Comparison of ENCODE assay signal across 13 cellular contexts in the genomic region with DNA sequence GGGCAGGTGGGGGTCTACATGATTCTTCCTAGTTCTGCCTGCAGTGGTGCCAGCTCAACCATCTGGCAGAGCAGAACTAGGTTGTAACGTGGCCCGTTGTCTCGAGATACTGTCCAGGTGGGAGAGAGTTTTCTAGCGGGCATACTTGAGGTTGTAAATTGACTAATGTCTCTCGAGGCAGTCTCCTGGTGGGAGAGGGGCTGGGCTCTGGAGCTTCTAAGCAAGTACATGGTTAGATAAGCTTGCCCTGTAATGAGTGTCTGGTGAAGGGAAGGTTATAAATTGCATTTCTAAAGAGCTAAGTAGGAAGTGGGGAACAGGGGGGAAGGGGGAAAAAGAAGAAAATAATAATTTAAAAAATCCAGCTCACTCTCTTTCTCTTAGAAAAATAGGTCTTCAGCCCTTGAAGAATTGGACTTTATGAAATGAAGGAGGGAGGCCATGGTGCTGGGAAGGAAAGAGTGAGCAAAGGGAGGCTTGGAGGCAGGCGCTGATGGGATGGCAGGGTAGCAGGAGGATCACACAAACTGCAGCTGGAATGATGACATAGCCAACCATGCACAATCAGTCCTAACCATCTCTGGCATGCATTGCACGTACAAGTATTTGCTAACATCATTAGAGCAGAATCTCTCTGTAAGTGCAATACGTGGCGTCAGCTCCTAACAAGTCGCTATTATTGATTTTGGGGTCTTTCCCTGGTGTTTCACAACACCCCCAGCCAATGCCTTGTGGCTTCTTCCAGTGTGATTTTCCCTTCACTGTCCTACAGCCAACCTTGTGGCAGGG. TPM values are rescaled to one million over a fixed set of nuclear protein-coding genes. Genes with fewer than 3 reads are reported as not detected.
A peak's percentile ranks its signal among the peaks of the same experiment; 100 is the strongest.
DNase-seq lines count a peak whose midpoint lies in the region; TF ChIP-seq lines count a peak whose summit lies in the region.
"Had no signal": no experiment of that assay in that cellular context is flagged by ENCODE, and none has a peak within 500 bp of the region (broad histone marks: within the 10 kb centered on the region; RNA-seq: fewer than 3 reads in every experiment).

No MANE protein-coding gene starts in this region.

- H2AK5ac ChIP-seq in mesenchymal stem cell (ENCODE audit: low read length, severe bottlenecking) = peak overlapping the region; percentile 66

- H3K18ac ChIP-seq in mesenchymal stem cell (ENCODE audit: low read depth in 1 of 2, low read length in 2 of 2) = peak overlapping the region; percentile 29 to 30

- H4K8ac ChIP-seq in mesenchymal stem cell (ENCODE audit: low read length) = peak overlapping the region; percentile 52

- H2BK5ac ChIP-seq in mesenchymal stem cell (ENCODE audit: low read depth, low read length, poor library complexity, severe bottlenecking) = no peak overlapping the region

- H3K23ac ChIP-seq in mesenchymal stem cell (ENCODE audit: low read length in 2 of 2) = no peak overlapping the region

- TF ChIP-seq CTCF in chondrocyte (IDR thresholded peaks at IDR 0.05) (no peak), transverse colon (IDR thresholded peaks at IDR 0.05) (no peak)

- peak overlapping the region; percentile 75 to 93 for H2BK12ac ChIP-seq in mesenchymal stem cell (ENCODE audit: low read length in 2 of 2)

- H3K9me3 ChIP-seq in mesenchymal stem cell (ENCODE audit: control insufficient read depth, low read length) (peaks cover 22% of the 10 kb centered on the region), transverse colon (peaks cover 7% of the 10 kb centered on the region in 2 donors)
- H3K9me3 ChIP-seq: testis had no signal

- intact Hi-C loops in transverse colon (cut with DNase I; ENCODE audit: low total_unique reads) = loop anchor here (2.0 kb wide), 1 partner anchor 174 kb away; no protein-coding TSS in a partner anchor

- peak; percentile 26 for DNase-seq in NCI-H510A treated with DMSO at 0.1 percent for 48 hours (lab: John Stamatoyannopoulos, UW)
- no peak for DNase-seq in NCI-H510A (lab: John Stamatoyannopoulos, UW)
- peak; percentile 46 for DNase-seq in chondrocyte (ENCODE audit: low spot score)
- DNase-seq in mesenchymal stem cell = peak; percentile 93
- DNase-seq in transverse colon = no peak
- DNase-seq in T-helper 2 cell treated with Interferon-gamma antibody and Interleukin-4, amounts not matched to agents 5 μg/mL and 100 μg/mL, for 36 hours (ENCODE audit: low spot score) = no peak
- DNase-seq in NCI-H1092 treated with DMSO at 0.1 percent for 48 hours (lab: John Stamatoyannopoulos, UW) = no peak
- no peak for DNase-seq in NOMO-1 (lab: John Stamatoyannopoulos, UW; ENCODE audit: unreplicated experiment in 2 of 2)
- DNase-seq: left cardiac atrium, PC-9, testis had no signal

- peak overlapping the region; percentile 64 for H4K91ac ChIP-seq in mesenchymal stem cell (ENCODE audit: low read length)

- no peak overlapping the region for H2AFZ ChIP-seq in mesenchymal stem cell (ENCODE audit: low read depth, low read length)
- H2AFZ ChIP-seq: PC-9 had no signal

- peaks cover 10% of the 10 kb centered on the region for H3K4me1 Mint-ChIP-seq in chondrocyte (ENCODE audit: low read depth)
- H3K4me1 Mint-ChIP-seq in T-helper 2 cell treated with Interferon-gamma antibody and Interleukin-4, amounts not matched to agents 5 μg/mL and 100 μg/mL, for 36 hours (ENCODE audit: low read depth) = peaks cover 2% of the 10 kb centered on the region

- 57% methylated on average over 10 of the region's 10 CpGs for WGBS in mesenchymal stem cell
- 65 to 72% methylated on average over 6 to 10 of the region's 10 CpGs for WGBS in transverse colon (ENCODE audit: low coverage in 1 of 2), 2 donors

- H3K14ac ChIP-seq in mesenchymal stem cell (ENCODE audit: low read length in 2 of 2) = no peak overlapping the region

- H3K9me3 Mint-ChIP-seq in chondrocyte (ENCODE audit: low read depth) = peaks cover 10% of the 10 kb centered on the region
- peaks cover 18% of the 10 kb centered on the region for H3K9me3 Mint-ChIP-seq in T-helper 2 cell treated with Interferon-gamma antibody and Interleukin-4, amounts not matched to agents 5 μg/mL and 100 μg/mL, for 36 hours

- no peak overlapping the region for H3K4me2 ChIP-seq in mesenchymal stem cell (ENCODE audit: low read length, poor library complexity, severe bottlenecking)
- H3K4me2 ChIP-seq: BLaER1 had no signal

- no peak for TF ChIP-seq EP300 in transverse colon (IDR thresholded peaks at IDR 0.05; ENCODE audit: low read depth)

- H3K27ac ChIP-seq in mesenchymal stem cell (ENCODE audit: low read length, poor library complexity, severe bottlenecking) (no peak overlapping the region), transverse colon (peak overlapping the region; percentile 13 to 58 (median 33))
- H3K27ac ChIP-seq: BLaER1, parathyroid adenoma, PC-9, testis had no signal

- peak overlapping the region; percentile 71 for H3K9ac ChIP-seq in mesenchymal stem cell (ENCODE audit: low read length)
- H3K9ac ChIP-seq: BLaER1, parathyroid adenoma had no signal

- H3K4me3 Mint-ChIP-seq in chondrocyte (ENCODE audit: unreplicated experiment) = no peak overlapping the region
- H3K4me3 Mint-ChIP-seq in T-helper 2 cell treated with Interferon-gamma antibody and Interleukin-4, amounts not matched to agents 5 μg/mL and 100 μg/mL, for 36 hours = no peak overlapping the region

- H3K4ac ChIP-seq in mesenchymal stem cell (ENCODE audit: low read depth in 1 of 2, low read length in 2 of 2) = peak overlapping the region; percentile 9 to 29

- H3K4me1 ChIP-seq in mesenchymal stem cell (ENCODE audit: control insufficient read depth, insufficient read depth, low read depth, low read length) (peaks cover 17% of the 10 kb centered on the region), transverse colon (peaks cover 4 to 15% (median 5%) of the 10 kb centered on the region in 4 donors)
- H3K4me1 ChIP-seq: BLaER1, parathyroid adenoma had no signal

- no peaks in the 10 kb centered on the region for H3K27me3 ChIP-seq in mesenchymal stem cell (ENCODE audit: control insufficient read depth in 1 of 2, insufficient read depth in 1 of 2, low read length in 2 of 2)
- H3K27me3 ChIP-seq in transverse colon = no peaks in the 10 kb centered on the region
- H3K27me3 ChIP-seq: BLaER1, testis had no signal

- TF ChIP-seq POLR2A in transverse colon (IDR thresholded peaks at IDR 0.05) = no peak

- no peak overlapping the region for H3K27ac Mint-ChIP-seq in chondrocyte (ENCODE audit: unreplicated experiment)
- H3K27ac Mint-ChIP-seq in T-helper 2 cell treated with Interferon-gamma antibody and Interleukin-4, amounts not matched to agents 5 μg/mL and 100 μg/mL, for 36 hours = no peak overlapping the region

- peak overlapping the region; percentile 15 for H2BK15ac ChIP-seq in mesenchymal stem cell (ENCODE audit: low read depth, poor library complexity, severe bottlenecking)

- in situ Hi-C loops in transverse colon (cut with MboI; ENCODE audit: low pct_ligation_motif_present in 1 of 4, low pct_unique_long_range_greater_than_20kb in 1 of 4, low sequenced_read_pairs in 3 of 4) = loop anchor here in 3 of 4 donors (5.0 to 10.0 kb wide), 3 partner anchors 172 to 270 kb away; no protein-coding TSS in a partner anchor

- no peak overlapping the region for H3K4me3 ChIP-seq in mesenchymal stem cell (ENCODE audit: insufficient read depth in 1 of 2, low read depth in 1 of 2, low read length in 2 of 2)
- no peak overlapping the region for H3K4me3 ChIP-seq in transverse colon
- H3K4me3 ChIP-seq: BLaER1, PC-9, testis had no signal

- H2BK120ac ChIP-seq in mesenchymal stem cell (ENCODE audit: low read depth, low read length) = peak overlapping the region; percentile 39

- H3K27me3 Mint-ChIP-seq in chondrocyte (ENCODE audit: low read depth) = no peaks in the 10 kb centered on the region
- H3K27me3 Mint-ChIP-seq in T-helper 2 cell treated with Interferon-gamma antibody and Interleukin-4, amounts not matched to agents 5 μg/mL and 100 μg/mL, for 36 hours (ENCODE audit: low read depth) = peaks cover 2% of the 10 kb centered on the region

- peaks cover 3 to 5% of the 10 kb centered on the region in 2 experiments for H3K36me3 ChIP-seq in mesenchymal stem cell (ENCODE audit: control insufficient read depth in 1 of 2, insufficient read depth in 2 of 2, low read depth in 1 of 2, low read length in 2 of 2)
- H3K36me3 ChIP-seq in transverse colon = no peaks in the 10 kb centered on the region

- H3K36me3 Mint-ChIP-seq in chondrocyte (ENCODE audit: low read depth) = peaks cover 6% of the 10 kb centered on the region
- H3K36me3 Mint-ChIP-seq in T-helper 2 cell treated with Interferon-gamma antibody and Interleukin-4, amounts not matched to agents 5 μg/mL and 100 μg/mL, for 36 hours (ENCODE audit: low read depth) = no peaks in the 10 kb centered on the region

- no peaks in the 10 kb centered on the region for H3K79me1 ChIP-seq in mesenchymal stem cell (replicated peaks; ENCODE audit: low read length, poor library complexity, severe bottlenecking)

RNA-seq across cellular contexts. Expression of gene BDKRB1, which starts 18.3 kb away (rescaled TPM):
- total RNA-seq in chondrocyte = not detected in 3 replicates
- polyA plus RNA-seq in mesenchymal stem cell (2013, experiment 1 of 2) = 18.7 TPM
- 18.7 TPM for polyA plus RNA-seq in mesenchymal stem cell (2013, experiment 2 of 2)
- total RNA-seq in transverse colon = 1 to 10 TPM; 1.1 to 4.4 (median 2.3) TPM
- total RNA-seq: PC-9 had no signal

Comparison
In these comparisons a context has a peak if more than half of its experiments do, and no peak if none do; other contexts are left out.
1. DNase-seq: peak in NCI-H510A treated with DMSO at 0.1 percent for 48 hours (single experiment), chondrocyte (single experiment) and mesenchymal stem cell (single experiment); none in NCI-H510A (single experiment), transverse colon (single experiment), T-helper 2 cell treated with Interferon-gamma antibody and Interleukin-4, amounts not matched to agents 5 μg/mL and 100 μg/mL, for 36 hours (single experiment), NCI-H1092 treated with DMSO at 0.1 percent for 48 hours (single experiment) and NOMO-1 (0 of 2).